21 cellular contexts compared by ENCODE assay signal in the genomic region with DNA sequence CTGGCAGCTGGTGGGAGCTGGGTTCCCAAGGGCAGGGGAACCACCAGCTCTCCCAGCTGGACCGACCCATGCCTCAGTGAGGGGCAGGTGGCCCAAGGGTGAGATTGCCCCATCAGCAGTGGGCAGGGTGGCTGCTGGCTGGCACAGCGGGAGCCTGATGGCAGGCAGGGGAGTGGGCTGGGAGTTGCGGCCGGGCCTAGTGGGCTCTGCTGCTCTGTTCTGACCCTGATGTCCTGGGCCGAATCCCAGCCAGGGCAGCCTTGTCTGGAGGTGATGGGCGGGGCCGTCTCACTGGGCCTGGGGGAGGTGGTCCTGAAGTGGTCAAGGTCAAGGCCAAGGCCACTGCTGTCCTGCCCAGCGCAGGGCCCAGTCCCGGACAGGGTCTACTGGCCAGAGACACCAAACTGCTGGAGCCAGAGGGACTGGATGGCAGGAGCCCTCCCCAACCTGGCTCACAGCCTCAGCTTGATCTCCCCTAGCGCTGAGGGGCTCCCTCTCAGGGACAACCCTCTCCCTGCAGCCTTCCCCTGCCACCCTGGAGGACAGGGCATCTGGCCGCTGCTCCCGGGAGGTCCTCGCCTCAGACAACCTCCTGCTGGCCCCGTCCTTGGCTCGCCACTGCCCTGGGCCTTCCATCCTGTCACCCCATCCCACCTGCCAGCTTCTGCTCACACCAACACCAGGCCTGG.
"Had no signal": no experiment of that assay in that cellular context is flagged by ENCODE, and none has a peak within 500 bp of the region (broad histone marks: within the 10 kb centered on the region; RNA-seq: fewer than 3 reads in every experiment).

No MANE protein-coding gene starts in this region.

- H3K27me3 ChIP-seq: dorsolateral prefrontal cortex, hepatocyte, sigmoid colon, suprapubic skin, thyroid gland, uterus had no signal

- H3K4me1 Mint-ChIP-seq: naive thymus-derived CD4-positive, alpha-beta T cell had no signal

- ATAC-seq: left colon; naive thymus-derived CD4-positive, alpha-beta T cell had no signal

- H3K27ac Mint-ChIP-seq: naive thymus-derived CD4-positive, alpha-beta T cell; nephron progenitor cell; type B pancreatic cell had no signal

- H3K4me3 Mint-ChIP-seq: naive thymus-derived CD4-positive, alpha-beta T cell; nephron progenitor cell; type B pancreatic cell had no signal

- H3K36me3 Mint-ChIP-seq: naive thymus-derived CD4-positive, alpha-beta T cell; type B pancreatic cell had no signal

- H3K36me3 ChIP-seq: neutrophil, sigmoid colon, suprapubic skin, thyroid gland, uterus had no signal

- H2AFZ ChIP-seq: hepatocyte had no signal

- H3K27ac ChIP-seq: coronary artery, dorsolateral prefrontal cortex, hepatocyte, neutrophil, sigmoid colon, suprapubic skin, thyroid gland, uterus had no signal

- H3K4me3 ChIP-seq: coronary artery, dorsolateral prefrontal cortex, hepatocyte, sigmoid colon, suprapubic skin, thyroid gland, uterus had no signal

- H3K4me2 ChIP-seq: hepatocyte had no signal

- H3K9me3 ChIP-seq: neutrophil, sigmoid colon, suprapubic skin, thyroid gland, uterus had no signal

- H3K9me3 Mint-ChIP-seq: naive thymus-derived CD4-positive, alpha-beta T cell; nephron progenitor cell; type B pancreatic cell had no signal

- H3K27me3 Mint-ChIP-seq: naive thymus-derived CD4-positive, alpha-beta T cell; type B pancreatic cell had no signal

- DNase-seq: dorsolateral prefrontal cortex; effector CD8-positive, alpha-beta T cell; foreskin melanocyte; head of caudate nucleus; kidney; left colon; mammary epithelial cell; naive thymus-derived CD4-positive, alpha-beta T cell; nephron progenitor cell; posterior cingulate gyrus; sigmoid colon; small intestine; stimulated activated CD4-positive, alpha-beta T cell treated with anti-CD3 and anti-CD28 coated beads, Interleukin-2, amount 100 ng/mL, for 48 hours; stimulated activated naive CD4-positive, alpha-beta T cell treated with Interleukin-2 at 50 U/mL for 16 hours; thyroid gland had no signal
